Comparison of ENCODE assay signal across 9 cellular contexts in genomic region chr11:86151188-86152005, GRCh38.
DNase-seq lines count a peak whose midpoint lies in the region; ATAC-seq and TF ChIP-seq lines count a peak whose summit lies in the region.
"Had no signal": no experiment of that assay in that cellular context is flagged by ENCODE, and none has a peak within 500 bp of the region (broad histone marks: within the 10 kb centered on the region; RNA-seq: fewer than 3 reads in every experiment).

No MANE protein-coding gene starts in this region.

- TF ChIP-seq POLR2A in tibial nerve (IDR thresholded peaks at IDR 0.05) (no peak), GM18505 (IDR thresholded peaks at IDR 0.05; ENCODE audit: borderline replicate concordance, extremely low read depth, insufficient read depth, insufficient read length) (no peak)

- H3K9me3 ChIP-seq in tibial nerve: no peaks in the 10 kb centered on the region

- H3K27me3 ChIP-seq in tibial nerve: no peaks in the 10 kb centered on the region

- H3K36me3 ChIP-seq in tibial nerve: no peaks in the 10 kb centered on the region

- DNase-seq in DMS 273 (lab: John Stamatoyannopoulos, UW; ENCODE audit: unreplicated experiment) (peak; percentile 30), DMS 273 treated with DMSO at 0.1 percent for 48 hours (lab: John Stamatoyannopoulos, UW) (no peak), astrocyte of the spinal cord (ENCODE audit: low read depth, low spot score) (peak; percentile 75), left colon (no peak), tibial nerve (ENCODE audit: low spot score in 2 of 2) (peak in 1 of 2 donors; percentile 21), NCI-H2081 (lab: John Stamatoyannopoulos, UW) (no peak)
- DNase-seq in Jurkat, Clone E6-1 (ENCODE audit: low read depth, low spot score): peak; percentile 9

- intact Hi-C loops in left colon (cut with DNase I, micrococcal nuclease): no loop called here

- ATAC-seq in left colon: peak; percentile 14
- ATAC-seq in GM18505 (IDR thresholded peaks at IDR 0.05; ENCODE audit: unreplicated experiment): no peak

- in situ Hi-C loops in astrocyte of the spinal cord (cut with HindIII; ENCODE audit: low sequenced_read_pairs): no loop called here

- 4 to 7% methylated on average over 3 of the region's 3 CpGs for WGBS in tibial nerve, 2 donors

- no peak overlapping the region for H3K4me3 ChIP-seq in Jurkat, Clone E6-1 (ENCODE audit: low read length)
- H3K4me3 ChIP-seq in astrocyte of the spinal cord (ENCODE audit: low read depth, low read length): no peak overlapping the region
- no peak overlapping the region for H3K4me3 ChIP-seq in tibial nerve

- no peak for TF ChIP-seq CTCF in astrocyte of the spinal cord (IDR thresholded peaks at IDR 0.05; ENCODE audit: low read depth, low read length)
- no peak for TF ChIP-seq CTCF in tibial nerve (IDR thresholded peaks at IDR 0.05)

- peak in 1 of 2 donors; percentile 43 for TF ChIP-seq EP300 in tibial nerve (IDR thresholded peaks at IDR 0.05)

- peaks cover 0 to 51% (median 29%) of the 10 kb centered on the region in 4 donors for H3K4me1 ChIP-seq in tibial nerve

- H3K27ac ChIP-seq in tibial nerve: peak overlapping the region; percentile 27 to 87 (median 70)
- H3K27ac ChIP-seq: 22Rv1 had no signal

Comparison
In these comparisons a context has a peak if more than half of its experiments do, and no peak if none do; other contexts are left out.
1. DNase-seq: peak in DMS 273 (single experiment), Jurkat, Clone E6-1 (single experiment) and astrocyte of the spinal cord (single experiment); none in DMS 273 treated with DMSO at 0.1 percent for 48 hours (single experiment), left colon (0 of 2) and NCI-H2081 (0 of 2).